Comparison of ENCODE assay signal across 7 cellular contexts in genomic region chr6:56607111-56607752, GRCh38.
"Had no signal": no experiment of that assay in that cellular context is flagged by ENCODE, and none has a peak within 500 bp of the region (broad histone marks: within the 10 kb centered on the region; RNA-seq: fewer than 3 reads in every experiment).

No MANE protein-coding gene starts in this region.

- H3K36me3 Mint-ChIP-seq: IgD-negative memory B cell had no signal

- H3K9me3 Mint-ChIP-seq: GM23338, H9, IgD-negative memory B cell had no signal

- H3K4me3 Mint-ChIP-seq: GM23338, H9, IgD-negative memory B cell had no signal

- H3K27ac ChIP-seq: HL-60 had no signal

- H3K4me1 Mint-ChIP-seq: GM23338, H9, IgD-negative memory B cell had no signal

- H3K27ac Mint-ChIP-seq: GM23338, H9, IgD-negative memory B cell had no signal

- ATAC-seq: GM23338, HepG2 had no signal

- DNase-seq: H9, HCEC 1CT, KBM-7 had no signal
